In the genomic region with DNA sequence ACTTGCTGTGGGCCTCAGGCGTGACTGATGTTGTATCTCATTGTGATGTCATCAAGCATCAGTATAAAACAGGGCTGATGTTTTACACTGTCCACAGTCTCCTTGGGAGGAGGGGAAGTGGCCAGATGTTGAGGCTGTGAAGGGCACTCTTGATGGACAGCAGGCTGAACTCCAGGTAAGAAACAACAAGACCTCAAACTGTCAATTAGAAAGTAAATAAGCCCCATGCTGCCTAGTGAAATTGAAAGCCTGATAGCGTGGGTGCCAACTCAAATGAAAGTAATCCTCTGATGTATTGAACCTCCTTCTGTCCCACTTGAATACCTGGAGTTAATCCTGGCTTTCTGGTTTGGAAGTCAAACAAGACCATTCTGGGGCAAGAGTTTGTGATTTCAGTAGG, we compare ENCODE assay signal across 14 cellular contexts. TPM values are rescaled to one million over a fixed set of nuclear protein-coding genes. Genes with fewer than 3 reads are reported as not detected.
DNase-seq lines count a peak whose midpoint lies in the region; ATAC-seq lines count a peak whose summit lies in the region.
"Had no signal": no experiment of that assay in that cellular context is flagged by ENCODE, and none has a peak within 500 bp of the region (broad histone marks: within the 10 kb centered on the region; RNA-seq: fewer than 3 reads in every experiment).

No MANE protein-coding gene starts in this region.

- H3K36me3 ChIP-seq in CD4-positive, alpha-beta memory T cell (ENCODE audit: insufficient read depth, low read length), result peaks cover 4% of the 10 kb centered on the region
- peaks cover 3% of the 10 kb centered on the region for H3K36me3 ChIP-seq in CD8-positive, alpha-beta memory T cell (ENCODE audit: insufficient read depth, low read length)

- ATAC-seq in GM18867 (IDR thresholded peaks at IDR 0.05; ENCODE audit: unreplicated experiment), result peak; percentile 75
- peak; percentile 50 for ATAC-seq in HG02642 (IDR thresholded peaks at IDR 0.05; ENCODE audit: poor library complexity, unreplicated experiment)
- ATAC-seq in HG03565 (IDR thresholded peaks at IDR 0.05; ENCODE audit: unreplicated experiment), result peak; percentile 43
- no peak for ATAC-seq in HG03135 (IDR thresholded peaks at IDR 0.05; ENCODE audit: unreplicated experiment)
- ATAC-seq: T-cell had no signal

- no peak for DNase-seq in CD4-positive, alpha-beta memory T cell
- DNase-seq in effector CD8-positive, alpha-beta T cell (lab: John Stamatoyannopoulos, UW), result no peak
- no peak for DNase-seq in CD8-positive, alpha-beta memory T cell
- DNase-seq: ACHN; CD4-positive, alpha-beta T cell; H9; MV-4-11; NCI-H146; PC-9; T-cell had no signal

- H3K36me3 Mint-ChIP-seq in CD4-positive, alpha-beta memory T cell, result peaks cover 22 to 43% of the 10 kb centered on the region in 2 donors
- peaks cover 0 to 59% (median 4%) of the 10 kb centered on the region in 3 donors for H3K36me3 Mint-ChIP-seq in CD8-positive, alpha-beta memory T cell

- CTCF ChIA-PET in CD4-positive, alpha-beta memory T cell (lab: Charles Lee; ENCODE audit: partially characterized antibody), result no interaction called here
- CTCF ChIA-PET in CD8-positive, alpha-beta memory T cell (lab: Charles Lee), result no interaction called here

- H3K27me3 ChIP-seq in CD4-positive, alpha-beta memory T cell (ENCODE audit: insufficient read depth, low read length), result no peaks in the 10 kb centered on the region
- H3K27me3 ChIP-seq in CD8-positive, alpha-beta memory T cell (ENCODE audit: insufficient read depth, low read length, poor library complexity, severe bottlenecking), result no peaks in the 10 kb centered on the region

- H3K4me3 Mint-ChIP-seq in CD4-positive, alpha-beta memory T cell, result no peak overlapping the region
- H3K4me3 Mint-ChIP-seq in CD8-positive, alpha-beta memory T cell, result no peak overlapping the region
- H3K4me3 Mint-ChIP-seq: CD4-positive, alpha-beta T cell; H9; T-cell had no signal

- no peaks in the 10 kb centered on the region for H3K9me3 ChIP-seq in CD4-positive, alpha-beta memory T cell (ENCODE audit: control insufficient read depth in 1 of 2, low read length in 2 of 2)
- H3K9me3 ChIP-seq in CD8-positive, alpha-beta memory T cell (ENCODE audit: low read length), result no peaks in the 10 kb centered on the region

- H3K27me3 Mint-ChIP-seq in CD4-positive, alpha-beta memory T cell, result no peaks in the 10 kb centered on the region
- H3K27me3 Mint-ChIP-seq in CD8-positive, alpha-beta memory T cell, result peaks cover 0 to 11% of the 10 kb centered on the region in 2 donors
- H3K27me3 Mint-ChIP-seq: CD4-positive, alpha-beta T cell had no signal

- H3K27ac Mint-ChIP-seq in CD4-positive, alpha-beta memory T cell, result peak overlapping the region in 5 of 7 donors; percentile 11 to 68 (median 27)
- peak overlapping the region in 1 of 8 donors; percentile 75 for H3K27ac Mint-ChIP-seq in CD8-positive, alpha-beta memory T cell
- H3K27ac Mint-ChIP-seq: H9 had no signal

- H3K4me3 ChIP-seq in CD4-positive, alpha-beta memory T cell (ENCODE audit: low read length in 2 of 2), result no peak overlapping the region
- no peak overlapping the region for H3K4me3 ChIP-seq in CD8-positive, alpha-beta memory T cell (ENCODE audit: low read length)
- H3K4me3 ChIP-seq: PC-9 had no signal

- no peak overlapping the region for H3K27ac ChIP-seq in CD4-positive, alpha-beta memory T cell (ENCODE audit: low read depth, low read length)
- no peak overlapping the region for H3K27ac ChIP-seq in CD8-positive, alpha-beta memory T cell (ENCODE audit: low read depth, low read length)
- H3K27ac ChIP-seq: PC-9 had no signal

- POLR2A ChIA-PET in CD4-positive, alpha-beta memory T cell (lab: Charles Lee; ENCODE audit: partially characterized antibody), result no interaction called here
- POLR2A ChIA-PET in CD8-positive, alpha-beta memory T cell (lab: Charles Lee), result no interaction called here

- no peaks in the 10 kb centered on the region for H3K4me1 ChIP-seq in CD4-positive, alpha-beta memory T cell (ENCODE audit: insufficient read depth, low read length)
- no peaks in the 10 kb centered on the region for H3K4me1 ChIP-seq in CD8-positive, alpha-beta memory T cell (ENCODE audit: insufficient read depth, low read length)

- intact Hi-C loops in CD4-positive, alpha-beta memory T cell (cut with micrococcal nuclease), result no loop called here

- no peaks in the 10 kb centered on the region for H3K9me3 Mint-ChIP-seq in CD4-positive, alpha-beta memory T cell
- H3K9me3 Mint-ChIP-seq in CD8-positive, alpha-beta memory T cell, result peaks cover 0 to under 1% (median 0%) of the 10 kb centered on the region in 5 donors
- H3K9me3 Mint-ChIP-seq: CD4-positive, alpha-beta T cell; T-cell had no signal

- H3K4me1 Mint-ChIP-seq in CD4-positive, alpha-beta memory T cell, result no peaks in the 10 kb centered on the region
- H3K4me1 Mint-ChIP-seq in CD8-positive, alpha-beta memory T cell, result no peaks in the 10 kb centered on the region

RNA-seq across cellular contexts. Expression of gene VSIG1, which starts 19.7 kb away (rescaled TPM):
- 10 to 100 TPM; 41.9 to 46.2 TPM for total RNA-seq in CD4-positive, alpha-beta memory T cell
- 10 to 100 TPM in 1 of 2 donors, 1 to 10 TPM in 1; 6.3 to 20.1 TPM for polyA plus RNA-seq in CD4-positive, alpha-beta memory T cell
- total RNA-seq in CD8-positive, alpha-beta memory T cell, result 1 to 10 TPM; 1.9 to 3.1 TPM
- polyA plus RNA-seq in CD8-positive, alpha-beta memory T cell, result 14.9 TPM
- total RNA-seq: PC-9 had no signal

RNA-seq across cellular contexts. Expression of gene PSMD10, which starts 26.7 kb away (rescaled TPM):
- total RNA-seq in CD4-positive, alpha-beta memory T cell, result 10 to 100 TPM; 29.0 to 32.6 TPM
- polyA plus RNA-seq in CD4-positive, alpha-beta memory T cell, result 10 to 100 TPM; 56.7 to 87.8 TPM
- total RNA-seq in CD8-positive, alpha-beta memory T cell, result 10 to 100 TPM; 40.4 to 43.0 TPM
- polyA plus RNA-seq in CD8-positive, alpha-beta memory T cell, result 55.2 TPM

RNA-seq across cellular contexts. Expression of gene ATG4A, which starts 27.0 kb away (rescaled TPM):
- total RNA-seq in CD4-positive, alpha-beta memory T cell, result 1 to 10 TPM; 7.6 to 8.1 TPM
- 10 to 100 TPM; 15.4 to 21.5 TPM for polyA plus RNA-seq in CD4-positive, alpha-beta memory T cell
- total RNA-seq in CD8-positive, alpha-beta memory T cell, result 10 to 100 TPM; 10.7 to 10.8 TPM
- 20.4 TPM for polyA plus RNA-seq in CD8-positive, alpha-beta memory T cell

Comparison
In these comparisons a context has a peak if more than half of its experiments do, and no peak if none do; other contexts are left out.
1. RNA of gene VSIG1, which starts 19.7 kb away (total RNA-seq): 41.9 to 46.2 TPM in CD4-positive, alpha-beta memory T cell; 1.9 to 3.1 TPM in CD8-positive, alpha-beta memory T cell; every median in the first group is over 10 times any median in the second.